1 cellular context compared by ENCODE assay signal in genomic region chr20:59933849-59934585, GRCh38.
TF ChIP-seq lines count a peak whose summit lies in the region.

No MANE protein-coding gene starts in this region.

TF ChIP-seq in SK-N-SH treated with all-trans-retinoic acid at 6 μM for 48 hours, 23 proteins besides CTCF, POLR2A, EP300 and RAD21 (continued from another document):
- TF ChIP-seq POU6F1 (CRISPR knock-in tag; IDR thresholded peaks at IDR 0.05; ENCODE audit: borderline replicate concordance, low read depth), result no peak
- no peak for TF ChIP-seq CREB5 (CRISPR knock-in tag; IDR thresholded peaks at IDR 0.05; ENCODE audit: low read depth)
- no peak for TF ChIP-seq CSRNP3 (CRISPR knock-in tag; IDR thresholded peaks at IDR 0.05)
- no peak for TF ChIP-seq BACH2 (CRISPR knock-in tag; IDR thresholded peaks at IDR 0.05; ENCODE audit: borderline replicate concordance)
- no peak for TF ChIP-seq TOX (CRISPR knock-in tag; IDR thresholded peaks at IDR 0.05; ENCODE audit: borderline replicate concordance)
- TF ChIP-seq ZFP30 (CRISPR knock-in tag; IDR thresholded peaks at IDR 0.05), result no peak
- no peak for TF ChIP-seq ESRRG (CRISPR knock-in tag; IDR thresholded peaks at IDR 0.05)
